Comparison of ENCODE assay signal across 8 cellular contexts in the genomic region with DNA sequence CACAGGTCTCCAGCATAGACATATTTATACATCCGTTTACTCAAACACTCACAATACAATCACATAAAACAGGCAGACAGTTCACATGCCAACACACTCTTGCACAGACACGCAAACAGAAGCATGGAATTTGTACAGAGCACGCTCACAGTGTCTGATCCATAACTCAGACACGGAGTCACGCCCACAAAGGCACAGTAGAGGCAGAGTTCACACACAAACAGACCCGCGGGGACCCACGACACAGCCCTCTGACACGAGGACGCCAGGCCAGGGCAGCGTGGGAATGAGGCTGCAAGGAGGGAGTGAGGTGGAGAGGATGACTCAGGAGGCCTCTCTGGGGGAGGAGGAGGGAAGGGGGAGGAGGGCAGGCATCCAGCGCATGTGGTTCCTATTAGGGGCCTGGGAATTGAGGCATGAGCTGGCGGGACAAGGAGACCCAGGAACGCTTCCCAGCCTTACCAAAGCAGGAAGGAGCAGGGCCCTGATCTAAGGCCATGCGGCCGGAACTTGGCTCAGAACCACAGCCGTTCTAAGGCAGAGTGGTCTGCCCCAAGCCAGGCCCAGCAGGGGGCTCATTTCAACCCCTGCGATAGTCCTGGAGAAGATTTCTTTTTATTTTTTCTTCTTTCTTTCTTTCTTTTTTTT. TPM values are rescaled to one million over a fixed set of nuclear protein-coding genes. Genes with fewer than 3 reads are reported as not detected.
DNase-seq lines count a peak whose midpoint lies in the region; ATAC-seq and TF ChIP-seq lines count a peak whose summit lies in the region.

No MANE protein-coding gene starts in this region.

- peak overlapping the region; percentile 20 for H3K4me3 ChIP-seq in fibroblast of the aortic adventitia (ENCODE audit: low read depth, low read length)

- DNase-seq in Ammon's horn (ENCODE audit: low spot score) (peak; percentile 84), SK-MEL-5 (ENCODE audit: low read depth, low spot score) (peak; percentile 16), fibroblast of the aortic adventitia (ENCODE audit: low read depth) (peak; percentile 99), non-pigmented ciliary epithelial cell (ENCODE audit: low read depth) (peak; percentile 93), NCI-H187 treated with DMSO at 0.1 percent for 48 hours (lab: John Stamatoyannopoulos, UW) (no peak)
- no peak for DNase-seq in T-helper 2 cell treated with Interferon-gamma antibody and Interleukin-4, amounts not matched to agents 5 μg/mL and 100 μg/mL, for 36 hours (ENCODE audit: low spot score)

- H3K27ac Mint-ChIP-seq in T-helper 2 cell treated with Interferon-gamma antibody and Interleukin-4, amounts not matched to agents 5 μg/mL and 100 μg/mL, for 36 hours = no peak overlapping the region

- H3K4me3 Mint-ChIP-seq in T-helper 2 cell treated with Interferon-gamma antibody and Interleukin-4, amounts not matched to agents 5 μg/mL and 100 μg/mL, for 36 hours = no peak overlapping the region

- ATAC-seq in GM21619 (IDR thresholded peaks at IDR 0.05; ENCODE audit: unreplicated experiment) (no peak), HG02840 (IDR thresholded peaks at IDR 0.05; ENCODE audit: low FRiP score, unreplicated experiment) (no peak)

- H3K27me3 Mint-ChIP-seq in T-helper 2 cell treated with Interferon-gamma antibody and Interleukin-4, amounts not matched to agents 5 μg/mL and 100 μg/mL, for 36 hours (ENCODE audit: low read depth) = peaks cover 2% of the 10 kb centered on the region

- peaks cover 8% of the 10 kb centered on the region for H3K9me3 Mint-ChIP-seq in T-helper 2 cell treated with Interferon-gamma antibody and Interleukin-4, amounts not matched to agents 5 μg/mL and 100 μg/mL, for 36 hours

- peaks cover 2% of the 10 kb centered on the region for H3K4me1 Mint-ChIP-seq in T-helper 2 cell treated with Interferon-gamma antibody and Interleukin-4, amounts not matched to agents 5 μg/mL and 100 μg/mL, for 36 hours (ENCODE audit: low read depth)

- TF ChIP-seq CTCF in fibroblast of the aortic adventitia (IDR thresholded peaks at IDR 0.05; ENCODE audit: insufficient read depth, low read length) = peak; percentile 52

- H3K36me3 Mint-ChIP-seq in T-helper 2 cell treated with Interferon-gamma antibody and Interleukin-4, amounts not matched to agents 5 μg/mL and 100 μg/mL, for 36 hours (ENCODE audit: low read depth) = no peaks in the 10 kb centered on the region

- in situ Hi-C loops in SK-MEL-5 (cut with HindIII; ENCODE audit: low pct_unique_long_range_greater_than_20kb, low sequenced_read_pairs) = no loop called here

RNA-seq across cellular contexts. Expression of gene OLFM2, which starts 9.1 kb away (rescaled TPM):
- 10.6 and 14.6 TPM in 2 replicates for total RNA-seq in SK-MEL-5 (2014; rRNA removed; shearing (Covaris generic))
- 58.6 and 65.9 TPM in 2 replicates for polyA plus RNA-seq in SK-MEL-5 (2015; cell fraction: cytosol; rRNA removed)
- polyA plus RNA-seq in SK-MEL-5 (2015; cell fraction: nucleus; rRNA removed) = 4.9 and 7.4 TPM in 2 replicates
- 0.82 and 16.0 TPM in 2 replicates for total RNA-seq in fibroblast of the aortic adventitia (ENCODE audit: low replicate concordance)

Comparison
In these comparisons a context has a peak if more than half of its experiments do, and no peak if none do; other contexts are left out.
1. DNase-seq: peak in Ammon's horn (single experiment), SK-MEL-5 (single experiment), fibroblast of the aortic adventitia (single experiment) and non-pigmented ciliary epithelial cell (single experiment); none in NCI-H187 treated with DMSO at 0.1 percent for 48 hours (single experiment) and T-helper 2 cell treated with Interferon-gamma antibody and Interleukin-4, amounts not matched to agents 5 μg/mL and 100 μg/mL, for 36 hours (single experiment).